Comparison of ENCODE assay signal across 8 cellular contexts in the genomic region with DNA sequence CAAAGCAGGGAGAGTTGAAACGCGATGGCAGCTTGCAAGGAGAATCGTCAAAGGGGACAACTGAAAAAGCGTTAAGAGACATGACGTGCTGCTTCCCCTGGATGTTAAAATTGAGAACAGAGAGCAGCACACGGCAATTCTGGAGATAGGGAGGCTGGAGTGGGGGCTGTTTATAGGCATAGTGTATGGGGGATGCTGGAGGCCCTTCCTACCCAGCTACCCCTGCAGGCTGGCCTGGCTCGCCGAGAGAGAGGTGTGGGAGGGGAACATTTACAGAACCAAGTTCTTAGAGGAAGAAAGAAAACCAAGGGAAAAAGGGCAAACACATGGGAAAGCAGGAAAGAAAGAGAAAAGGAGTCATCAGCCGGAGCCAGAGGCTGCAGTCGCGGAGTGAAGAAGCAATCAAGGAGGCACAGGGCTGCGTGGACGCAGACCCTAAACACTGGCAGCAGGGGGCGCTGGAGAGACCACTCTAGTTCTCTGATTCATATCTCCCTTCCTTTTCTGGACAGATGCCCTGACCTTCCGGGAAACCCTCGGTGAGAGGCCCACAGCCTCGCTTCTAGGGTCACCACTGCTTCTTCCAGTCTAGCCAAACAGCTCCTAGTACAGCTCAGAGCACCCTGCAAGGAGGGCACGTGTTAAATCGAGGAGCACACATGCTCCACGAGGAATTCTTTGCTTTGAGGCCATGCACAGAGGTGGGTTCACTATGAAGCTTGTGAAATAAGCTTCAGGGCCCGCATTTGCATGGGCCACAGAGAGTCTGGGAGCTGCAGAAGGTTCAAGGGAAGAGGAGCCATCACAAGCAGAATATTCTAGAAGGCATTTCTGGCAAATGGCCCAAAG. TPM values are rescaled to one million over a fixed set of nuclear protein-coding genes. Genes with fewer than 3 reads are reported as not detected.
DNase-seq lines count a peak whose midpoint lies in the region; TF ChIP-seq lines count a peak whose summit lies in the region.

No MANE protein-coding gene starts in this region.

- peak; percentile 29 for DNase-seq in activated naive CD4-positive, alpha-beta T cell treated with Interleukin-2 at 50 U/mL for 16 hours
- DNase-seq in activated naive CD4-positive, alpha-beta T cell (lab: John Stamatoyannopoulos, UW) = no peak
- DNase-seq in HT-29 (ENCODE audit: low spot score) (peak; percentile 2), left ventricle myocardium inferior (peak; percentile 75), smooth muscle cell of the brain vasculature (ENCODE audit: low read depth, low spot score) (peak; percentile 3), putamen (ENCODE audit: low spot score) (no peak), GOT3 (lab: John Stamatoyannopoulos, UW) (no peak)
- DNase-seq in activated CD4-positive, alpha-beta T cell treated with anti-CD3 and anti-CD28 coated beads, Interleukin-2, amount 50 U/mL, for 48 hours = peak; percentile 57 to 63

- intact Hi-C loops in left ventricle myocardium inferior (cut with micrococcal nuclease) = no loop called here

- no peak overlapping the region for H3K27ac ChIP-seq in left ventricle myocardium inferior (replicated peaks)

- TF ChIP-seq CTCF in left ventricle myocardium inferior (IDR thresholded peaks at IDR 0.05; ENCODE audit: borderline replicate concordance) = peak; percentile 71

- H3K4me3 ChIP-seq in left ventricle myocardium inferior = no peak overlapping the region

- H3K9me3 ChIP-seq in left ventricle myocardium inferior (replicated peaks) = no peaks in the 10 kb centered on the region

- no peaks in the 10 kb centered on the region for H3K36me3 ChIP-seq in left ventricle myocardium inferior

- peaks cover 38% of the 10 kb centered on the region for H3K27me3 ChIP-seq in left ventricle myocardium inferior (ENCODE audit: low read depth)

- H3K4me1 ChIP-seq in left ventricle myocardium inferior = no peaks in the 10 kb centered on the region

RNA-seq across cellular contexts. Expression of a gene that starts 55.6 kb away (rescaled TPM):
- total RNA-seq in HT-29 (2014; rRNA removed; shearing (Covaris generic)) = not detected in 2 replicates
- total RNA-seq in left ventricle myocardium inferior = not detected

Comparison
In these comparisons a context has a peak if more than half of its experiments do, and no peak if none do; other contexts are left out.
1. DNase-seq: peak in activated naive CD4-positive, alpha-beta T cell treated with Interleukin-2 at 50 U/mL for 16 hours (single experiment), HT-29 (single experiment), activated CD4-positive, alpha-beta T cell treated with anti-CD3 and anti-CD28 coated beads, Interleukin-2, amount 50 U/mL, for 48 hours (2 of 2), left ventricle myocardium inferior (single experiment) and smooth muscle cell of the brain vasculature (single experiment); none in activated naive CD4-positive, alpha-beta T cell (0 of 4), putamen (single experiment) and GOT3 (single experiment).